In genomic region chr12:51270847-51271518, GRCh38 we compare ENCODE assay signal across 2 cellular contexts.
TF ChIP-seq lines count a peak whose summit lies in the region.

No MANE protein-coding gene starts in this region.

TF ChIP-seq in GM23338, 12 proteins besides CTCF, POLR2A, EP300 and RAD21:
- TF ChIP-seq CREB1 (CRISPR knock-in tag; IDR thresholded peaks at IDR 0.05; ENCODE audit: low read depth): no peak
- TF ChIP-seq STAT1 (IDR thresholded peaks at IDR 0.05; ENCODE audit: unreplicated experiment): no peak
- TF ChIP-seq ZNF114 (CRISPR knock-in tag; IDR thresholded peaks at IDR 0.05): no peak
- TF ChIP-seq REST (IDR thresholded peaks at IDR 0.05; ENCODE audit: unreplicated experiment): no peak
- no peak for TF ChIP-seq JUNB (IDR thresholded peaks at IDR 0.05; ENCODE audit: unreplicated experiment)
- TF ChIP-seq, protein P1, sequence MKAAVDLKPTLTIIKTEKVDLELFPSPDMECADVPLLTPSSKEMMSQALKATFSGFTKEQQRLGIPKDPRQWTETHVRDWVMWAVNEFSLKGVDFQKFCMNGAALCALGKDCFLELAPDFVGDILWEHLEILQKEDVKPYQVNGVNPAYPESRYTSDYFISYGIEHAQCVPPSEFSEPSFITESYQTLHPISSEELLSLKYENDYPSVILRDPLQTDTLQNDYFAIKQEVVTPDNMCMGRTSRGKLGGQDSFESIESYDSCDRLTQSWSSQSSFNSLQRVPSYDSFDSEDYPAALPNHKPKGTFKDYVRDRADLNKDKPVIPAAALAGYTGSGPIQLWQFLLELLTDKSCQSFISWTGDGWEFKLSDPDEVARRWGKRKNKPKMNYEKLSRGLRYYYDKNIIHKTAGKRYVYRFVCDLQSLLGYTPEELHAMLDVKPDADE (IDR thresholded peaks at IDR 0.05): no peak

TF ChIP-seq in H1, 55 proteins besides CTCF, POLR2A, EP300 and RAD21:
- no peak for TF ChIP-seq GABPA (IDR thresholded peaks at IDR 0.05; ENCODE audit: borderline replicate concordance, insufficient read depth, low read length)
